ENCODE assay signal across 1 cellular context in genomic region chr15:55402707-55403106, GRCh38.
TF ChIP-seq lines count a peak whose summit lies in the region.

No MANE protein-coding gene starts in this region.

TF ChIP-seq in K562, 482 proteins besides CTCF, POLR2A, EP300 and RAD21 (continued from another document):
- TF ChIP-seq FOXJ3 (CRISPR knock-in tag; IDR thresholded peaks at IDR 0.05) (no peak), ATF1 (CRISPR knock-in tag; IDR thresholded peaks at IDR 0.05) (no peak), ATF1 (tag; IDR thresholded peaks at IDR 0.05) (no peak), ZFP1 (CRISPR knock-in tag; IDR thresholded peaks at IDR 0.05) (no peak), PTRF (tag; IDR thresholded peaks at IDR 0.05) (no peak), NFE2 (IDR thresholded peaks at IDR 0.05; ENCODE audit: low read depth) (0 out of 2 replicates have a peak, but pooled peaks have one; percentile 35), ZBTB12 (CRISPR knock-in tag; IDR thresholded peaks at IDR 0.05) (no peak), CREM (IDR thresholded peaks at IDR 0.05; ENCODE audit: low read depth) (no peak), SIRT6 (IDR thresholded peaks at IDR 0.05; ENCODE audit: low read depth, low read length) (no peak), ZNF655 (CRISPR knock-in tag; IDR thresholded peaks at IDR 0.05) (no peak), RBFOX2 (IDR thresholded peaks at IDR 0.05; ENCODE audit: low read depth, low read length) (0 out of 2 replicates have a peak, but pooled peaks have one; percentile 8), ZBTB9 (CRISPR knock-in tag; IDR thresholded peaks at IDR 0.05) (no peak), ZBTB49 (CRISPR knock-in tag; IDR thresholded peaks at IDR 0.05; ENCODE audit: borderline replicate concordance) (no peak), ELF2 (CRISPR knock-in tag; IDR thresholded peaks at IDR 0.05) (0 out of 2 replicates have a peak, but pooled peaks have one; percentile 37), MEIS2 (IDR thresholded peaks at IDR 0.05; ENCODE audit: partially characterized antibody) (no peak), PYGO2 (tag; IDR thresholded peaks at IDR 0.05) (0 out of 2 replicates have a peak, but pooled peaks have one; percentile 19), ZFP91 (CRISPR knock-in tag; IDR thresholded peaks at IDR 0.05) (no peak), ETS2 (tag; IDR thresholded peaks at IDR 0.05; ENCODE audit: borderline replicate concordance, poor library complexity, severe bottlenecking) (no peak), POLR2G (IDR thresholded peaks at IDR 0.05; ENCODE audit: low read depth, low read length) (0 out of 2 replicates have a peak, but pooled peaks have one; percentile 0), ZBTB43 (CRISPR knock-in tag; IDR thresholded peaks at IDR 0.05) (no peak), ADNP (tag; IDR thresholded peaks at IDR 0.05) (0 out of 2 replicates have a peak, but pooled peaks have one; percentile 7), C11orf30 (IDR thresholded peaks at IDR 0.05; ENCODE audit: low read depth) (0 out of 2 replicates have a peak, but pooled peaks have one; percentile 7), SMARCA4 (IDR thresholded peaks at IDR 0.05) (peak; percentile 26; the same call in 1 of the 2 replicates), RNF2 (IDR thresholded peaks at IDR 0.05) (no peak), RNF219 (CRISPR knock-in tag; IDR thresholded peaks at IDR 0.05) (no peak), ZNF589 (CRISPR knock-in tag; IDR thresholded peaks at IDR 0.05; ENCODE audit: low read depth) (no peak), ZBTB11 (CRISPR knock-in tag; IDR thresholded peaks at IDR 0.05) (no peak), PML (IDR thresholded peaks at IDR 0.05; ENCODE audit: low read length) (no peak), KDM1A (IDR thresholded peaks at IDR 0.05) (0 out of 4 replicates have a peak, but pooled peaks of 1 of the 2 experiments have one; percentile 8), ESRRB (CRISPR knock-in tag; IDR thresholded peaks at IDR 0.05; ENCODE audit: borderline replicate concordance) (no peak), GABPA (tag; conservative IDR thresholded peaks at IDR 0.05; ENCODE audit: low read depth) (no peak)
